Comparison of ENCODE assay signal across 7 cellular contexts in the genomic region with DNA sequence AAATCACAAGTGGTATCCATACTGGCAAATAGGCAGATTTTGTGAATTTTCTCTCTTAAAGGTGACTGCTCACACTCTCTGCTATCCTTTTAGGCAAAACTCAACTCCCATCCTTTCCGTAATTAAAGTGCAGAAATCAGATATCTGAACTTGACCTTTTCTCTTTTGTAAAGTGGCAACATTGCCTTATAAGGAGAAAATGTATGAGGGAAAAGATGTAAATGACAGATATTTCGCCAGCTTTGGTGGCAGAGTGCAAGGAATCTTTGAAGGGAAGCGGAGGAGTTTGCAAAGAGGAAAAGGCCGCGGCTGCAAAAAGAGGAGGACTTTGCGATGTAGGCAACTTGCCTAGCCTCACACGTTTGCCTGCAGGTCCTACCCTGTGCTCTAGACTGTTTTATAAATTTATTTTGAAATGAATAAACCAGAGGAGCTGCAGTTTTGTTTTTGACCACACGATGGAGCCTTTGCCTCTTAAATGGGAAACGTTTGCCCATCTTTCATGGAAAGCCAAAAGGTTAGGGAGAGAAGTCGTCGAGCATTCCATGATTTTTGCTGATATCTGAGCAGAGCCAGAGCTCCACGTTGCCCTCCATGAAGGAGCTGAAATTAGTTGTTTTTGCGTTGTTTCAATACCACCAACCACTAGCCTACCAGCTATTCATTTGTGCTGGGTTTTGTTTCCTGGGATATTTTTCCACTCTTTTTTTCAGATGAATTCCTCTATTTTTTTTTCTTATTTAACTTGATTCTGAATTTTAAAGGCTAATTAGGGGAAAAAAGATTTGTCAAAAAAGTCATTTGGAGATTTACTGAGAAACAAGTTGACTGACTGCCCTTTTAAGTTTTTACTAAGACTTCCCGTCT.
DNase-seq lines count a peak whose midpoint lies in the region; ATAC-seq and FAIRE-seq lines count a peak whose summit lies in the region.

No MANE protein-coding gene starts in this region.

- no peak for FAIRE-seq in HTR-8/SVneo (lab: Jason Lieb, UNC)

- DNase-seq in Daoy (ENCODE audit: low read depth) (peak; percentile 58), HTR-8/SVneo (ENCODE audit: insufficient read length, low spot score) (peak; percentile 13), NCI-H82 treated with DMSO at 0.1 percent for 48 hours (lab: John Stamatoyannopoulos, UW; ENCODE audit: unreplicated experiment) (peak; percentile 29), cerebellum (ENCODE audit: low spot score) (peak; percentile 35), medulla oblongata (ENCODE audit: extremely low spot score) (peak; percentile 57)

- ATAC-seq in HG03432 (IDR thresholded peaks at IDR 0.05; ENCODE audit: unreplicated experiment) (no peak), HG02840 (IDR thresholded peaks at IDR 0.05; ENCODE audit: low FRiP score, unreplicated experiment) (no peak)
